Comparison of ENCODE assay signal across 1 cellular context in the genomic region with DNA sequence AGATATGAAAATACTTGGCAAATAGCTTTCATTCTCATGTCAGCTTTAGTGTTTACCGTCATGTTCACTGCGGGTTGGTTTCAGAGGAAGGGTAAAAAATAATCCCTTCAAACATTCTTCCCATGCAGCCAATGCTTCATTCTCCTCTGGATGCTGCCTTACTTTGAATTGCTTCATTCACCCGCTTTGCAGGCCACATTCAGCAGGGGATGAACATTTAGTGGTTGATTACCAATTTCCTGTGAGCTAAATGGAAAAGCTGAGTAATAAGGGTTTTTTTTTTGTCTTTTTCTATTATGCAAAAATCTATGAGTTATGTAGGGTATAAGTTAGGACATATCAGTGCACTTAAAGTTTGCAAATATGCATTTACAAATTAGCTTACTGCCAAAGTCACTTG.
TF ChIP-seq lines count a peak whose summit lies in the region.

No MANE protein-coding gene starts in this region.

TF ChIP-seq in GM12878, 131 proteins besides CTCF, POLR2A, EP300 and RAD21 (continued from another document):
- TF ChIP-seq, protein P1, sequence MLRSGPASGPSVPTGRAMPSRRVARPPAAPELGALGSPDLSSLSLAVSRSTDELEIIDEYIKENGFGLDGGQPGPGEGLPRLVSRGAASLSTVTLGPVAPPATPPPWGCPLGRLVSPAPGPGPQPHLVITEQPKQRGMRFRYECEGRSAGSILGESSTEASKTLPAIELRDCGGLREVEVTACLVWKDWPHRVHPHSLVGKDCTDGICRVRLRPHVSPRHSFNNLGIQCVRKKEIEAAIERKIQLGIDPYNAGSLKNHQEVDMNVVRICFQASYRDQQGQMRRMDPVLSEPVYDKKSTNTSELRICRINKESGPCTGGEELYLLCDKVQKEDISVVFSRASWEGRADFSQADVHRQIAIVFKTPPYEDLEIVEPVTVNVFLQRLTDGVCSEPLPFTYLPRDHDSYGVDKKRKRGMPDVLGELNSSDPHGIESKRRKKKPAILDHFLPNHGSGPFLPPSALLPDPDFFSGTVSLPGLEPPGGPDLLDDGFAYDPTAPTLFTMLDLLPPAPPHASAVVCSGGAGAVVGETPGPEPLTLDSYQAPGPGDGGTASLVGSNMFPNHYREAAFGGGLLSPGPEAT (IDR thresholded peaks at IDR 0.05; ENCODE audit: low read depth) = peak; percentile 25; the same call in 1 of the 2 replicates
- TF ChIP-seq ELK1 (IDR thresholded peaks at IDR 0.05; ENCODE audit: low read depth, low read length) (no peak), NKRF (conservative IDR thresholded peaks at IDR 0.05) (no peak), SMAD5 (IDR thresholded peaks at IDR 0.05; ENCODE audit: low read depth) (no peak), FOS (IDR thresholded peaks at IDR 0.05; ENCODE audit: borderline replicate concordance, extremely low read depth, insufficient read length) (no peak), MXI1 (IDR thresholded peaks at IDR 0.05; ENCODE audit: low read depth, low read length) (no peak), GABPA (IDR thresholded peaks at IDR 0.05; ENCODE audit: low read depth) (peak; percentile 28; the same call in 1 of the 2 replicates), HDAC2 (IDR thresholded peaks at IDR 0.05) (no peak), FOXK2 (IDR thresholded peaks at IDR 0.05) (no peak), CREB1 (IDR thresholded peaks at IDR 0.05; ENCODE audit: low read depth) (0 out of 2 replicates have a peak, but pooled peaks have one; percentile 31), ATF2 (IDR thresholded peaks at IDR 0.05; ENCODE audit: low read length) (peak; percentile 55; the same call in 1 of the 2 replicates), IKZF2 (IDR thresholded peaks at IDR 0.05) (peak in 1 of 2 experiments; percentile 40; a peak in 2 of 4 replicates), IRF4 (IDR thresholded peaks at IDR 0.05; ENCODE audit: low read depth, low read length) (no peak), RFX5 (IDR thresholded peaks at IDR 0.05; ENCODE audit: low read depth, low read length) (no peak)
- TF ChIP-seq, protein P2, sequence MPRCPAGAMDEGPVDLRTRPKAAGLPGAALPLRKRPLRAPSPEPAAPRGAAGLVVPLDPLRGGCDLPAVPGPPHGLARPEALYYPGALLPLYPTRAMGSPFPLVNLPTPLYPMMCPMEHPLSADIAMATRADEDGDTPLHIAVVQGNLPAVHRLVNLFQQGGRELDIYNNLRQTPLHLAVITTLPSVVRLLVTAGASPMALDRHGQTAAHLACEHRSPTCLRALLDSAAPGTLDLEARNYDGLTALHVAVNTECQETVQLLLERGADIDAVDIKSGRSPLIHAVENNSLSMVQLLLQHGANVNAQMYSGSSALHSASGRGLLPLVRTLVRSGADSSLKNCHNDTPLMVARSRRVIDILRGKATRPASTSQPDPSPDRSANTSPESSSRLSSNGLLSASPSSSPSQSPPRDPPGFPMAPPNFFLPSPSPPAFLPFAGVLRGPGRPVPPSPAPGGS (IDR thresholded peaks at IDR 0.05; ENCODE audit: borderline replicate concordance, insufficient read depth, low read depth, low read length, poor library complexity, severe bottlenecking) = no peak
- TF ChIP-seq, protein P3, sequence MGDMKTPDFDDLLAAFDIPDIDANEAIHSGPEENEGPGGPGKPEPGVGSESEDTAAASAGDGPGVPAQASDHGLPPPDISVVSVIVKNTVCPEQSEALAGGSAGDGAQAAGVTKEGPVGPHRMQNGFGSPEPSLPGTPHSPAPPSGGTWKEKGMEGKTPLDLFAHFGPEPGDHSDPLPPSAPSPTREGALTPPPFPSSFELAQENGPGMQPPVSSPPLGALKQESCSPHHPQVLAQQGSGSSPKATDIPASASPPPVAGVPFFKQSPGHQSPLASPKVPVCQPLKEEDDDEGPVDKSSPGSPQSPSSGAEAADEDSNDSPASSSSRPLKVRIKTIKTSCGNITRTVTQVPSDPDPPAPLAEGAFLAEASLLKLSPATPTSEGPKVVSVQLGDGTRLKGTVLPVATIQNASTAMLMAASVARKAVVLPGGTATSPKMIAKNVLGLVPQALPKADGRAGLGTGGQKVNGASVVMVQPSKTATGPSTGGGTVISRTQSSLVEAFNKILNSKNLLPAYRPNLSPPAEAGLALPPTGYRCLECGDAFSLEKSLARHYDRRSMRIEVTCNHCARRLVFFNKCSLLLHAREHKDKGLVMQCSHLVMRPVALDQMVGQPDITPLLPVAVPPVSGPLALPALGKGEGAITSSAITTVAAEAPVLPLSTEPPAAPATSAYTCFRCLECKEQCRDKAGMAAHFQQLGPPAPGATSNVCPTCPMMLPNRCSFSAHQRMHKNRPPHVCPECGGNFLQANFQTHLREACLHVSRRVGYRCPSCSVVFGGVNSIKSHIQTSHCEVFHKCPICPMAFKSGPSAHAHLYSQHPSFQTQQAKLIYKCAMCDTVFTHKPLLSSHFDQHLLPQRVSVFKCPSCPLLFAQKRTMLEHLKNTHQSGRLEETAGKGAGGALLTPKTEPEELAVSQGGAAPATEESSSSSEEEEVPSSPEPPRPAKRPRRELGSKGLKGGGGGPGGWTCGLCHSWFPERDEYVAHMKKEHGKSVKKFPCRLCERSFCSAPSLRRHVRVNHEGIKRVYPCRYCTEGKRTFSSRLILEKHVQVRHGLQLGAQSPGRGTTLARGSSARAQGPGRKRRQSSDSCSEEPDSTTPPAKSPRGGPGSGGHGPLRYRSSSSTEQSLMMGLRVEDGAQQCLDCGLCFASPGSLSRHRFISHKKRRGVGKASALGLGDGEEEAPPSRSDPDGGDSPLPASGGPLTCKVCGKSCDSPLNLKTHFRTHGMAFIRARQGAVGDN (IDR thresholded peaks at IDR 0.05) = no peak
